In genomic region chr11:87719311-87720073, GRCh38 we compare ENCODE assay signal across 26 cellular contexts.
A peak's percentile ranks its signal among the peaks of the same experiment; 100 is the strongest.
DNase-seq lines count a peak whose midpoint lies in the region; ATAC-seq, FAIRE-seq and TF ChIP-seq lines count a peak whose summit lies in the region.
"Had no signal": no experiment of that assay in that cellular context is flagged by ENCODE, and none has a peak within 500 bp of the region (broad histone marks: within the 10 kb centered on the region; RNA-seq: fewer than 3 reads in every experiment).

No MANE protein-coding gene starts in this region.

- H3K9me3 Mint-ChIP-seq in activated T-cell treated with anti-CD3 and anti-CD28 coated beads, Interleukin-2, amount 50 U/mL, for 4 hours = no peaks in the 10 kb centered on the region
- peaks cover 3% of the 10 kb centered on the region for H3K9me3 Mint-ChIP-seq in activated naive CD4-positive, alpha-beta T cell treated with anti-CD3 and anti-CD28 coated beads for 36 hours

- H3K4me1 ChIP-seq in GM12878 (ENCODE audit: control insufficient read depth, insufficient read depth, low read length) (no peaks in the 10 kb centered on the region), heart left ventricle (no peaks in the 10 kb centered on the region)
- H3K4me1 ChIP-seq: adrenal gland, lower lobe of right lung, pancreas, sigmoid colon, tibial nerve had no signal

- TF ChIP-seq CTCF in GM12878 (IDR thresholded peaks at IDR 0.05 in 2 of 3, conservative IDR thresholded peaks at IDR 0.05 in 1 of 3; ENCODE audit: control insufficient read depth in 2 of 3, extremely low read depth in 1 of 3, insufficient read depth in 1 of 3, low read depth in 3 of 3, low read length in 3 of 3) (no peak), heart left ventricle (IDR thresholded peaks at IDR 0.05) (no peak), GM20000 (IDR thresholded peaks at IDR 0.05; ENCODE audit: extremely low read depth, missing control alignments) (no peak)

- TF ChIP-seq RAD21 in GM12878 (IDR thresholded peaks at IDR 0.05; ENCODE audit: insufficient read depth, low read depth, low read length) = no peak

- no peaks in the 10 kb centered on the region for H4K20me1 ChIP-seq in GM12878 (ENCODE audit: control insufficient read depth, insufficient read depth)
- H4K20me1 ChIP-seq: BLaER1 treated with 17β-estradiol and CSF1 and Interleukin-3, amounts not matched to agents 10 nM and 100 nM had no signal

- BruUV-seq in GM12878 (replicated peaks; lab: Mats Ljungman, UMichigan) = no TSS peak

- no peaks in the 10 kb centered on the region for H3K27me3 Mint-ChIP-seq in activated T-cell treated with anti-CD3 and anti-CD28 coated beads, Interleukin-2, amount 50 U/mL, for 4 hours (ENCODE audit: low read depth)
- H3K27me3 Mint-ChIP-seq in activated naive CD4-positive, alpha-beta T cell treated with anti-CD3 and anti-CD28 coated beads for 36 hours (ENCODE audit: low read depth) = peaks cover 3% of the 10 kb centered on the region
- H3K27me3 Mint-ChIP-seq: activated CD8-positive, alpha-beta memory T cell treated with anti-CD3 and anti-CD28 coated beads, Interleukin-2, amount 10 ng/mL, durations not matched to agents 7 days and 5 days had no signal

- H2AFZ ChIP-seq in GM12878 (ENCODE audit: control insufficient read depth, low read depth, low read length) = no peak overlapping the region
- H2AFZ ChIP-seq: hepatocyte had no signal

- H3K4me1 Mint-ChIP-seq in activated T-cell treated with anti-CD3 and anti-CD28 coated beads, Interleukin-2, amount 50 U/mL, for 4 hours (ENCODE audit: low read depth) = no peaks in the 10 kb centered on the region
- no peaks in the 10 kb centered on the region for H3K4me1 Mint-ChIP-seq in activated naive CD4-positive, alpha-beta T cell treated with anti-CD3 and anti-CD28 coated beads for 36 hours (ENCODE audit: low read depth)
- H3K4me1 Mint-ChIP-seq: activated CD8-positive, alpha-beta memory T cell treated with anti-CD3 and anti-CD28 coated beads, Interleukin-2, amount 10 ng/mL, durations not matched to agents 7 days and 5 days had no signal

- CTCF ChIA-PET in GM12878 (lab: Yijun Ruan, JAX) = no interaction called here
- CTCF ChIA-PET in activated naive CD4-positive, alpha-beta T cell treated with anti-CD3 and anti-CD28 coated beads for 36 hours (lab: Charles Lee) = no interaction called here

- no peaks in the 10 kb centered on the region for H3K36me3 ChIP-seq in GM12878 (ENCODE audit: control insufficient read depth in 2 of 2, insufficient read depth in 2 of 2, low read length in 1 of 2)
- no peaks in the 10 kb centered on the region for H3K36me3 ChIP-seq in heart left ventricle
- H3K36me3 ChIP-seq: adrenal gland; BLaER1 treated with 17β-estradiol and CSF1 and Interleukin-3, amounts not matched to agents 10 nM and 100 nM; lower lobe of right lung; pancreas; sigmoid colon; tibial nerve had no signal

- DNase-seq in A172 (ENCODE audit: low spot score) (peak; percentile 1), M059J (ENCODE audit: low read depth) (peak; percentile 60), GM12878 (ENCODE audit: low read depth, low spot score) (no peak), inferior parietal cortex (ENCODE audit: extremely low spot score) (peak; percentile 26), heart left ventricle (no peak), GM20000 (ENCODE audit: low spot score) (no peak)
- DNase-seq in activated T-cell treated with anti-CD3 and anti-CD28 coated beads, Interleukin-2, amount 50 U/mL, for 4 hours = no peak
- DNase-seq in activated naive CD4-positive, alpha-beta T cell treated with anti-CD3 and anti-CD28 coated beads for 36 hours = no peak
- DNase-seq: 8988T; activated CD4-positive, alpha-beta T cell treated with anti-CD3 and anti-CD28 coated beads for 48 hours; activated CD8-positive, alpha-beta memory T cell treated with anti-CD3 and anti-CD28 coated beads, Interleukin-2, amount 10 ng/mL, durations not matched to agents 7 days and 5 days; adrenal gland; Calu3; central memory CD4-positive, alpha-beta T cell; effector memory CD4-positive, alpha-beta T cell; lower lobe of right lung; NCI-H1694 treated with DMSO at 0.1 percent for 48 hours; NCI-H446; pancreas; sigmoid colon; stimulated activated naive CD4-positive, alpha-beta T cell had no signal

- H3K9ac ChIP-seq in GM12878 (ENCODE audit: control insufficient read depth, insufficient read depth, low read length) = no peak overlapping the region
- H3K9ac ChIP-seq: BLaER1 treated with 17β-estradiol and CSF1 and Interleukin-3, amounts not matched to agents 10 nM and 100 nM had no signal

- TF ChIP-seq POLR2A in GM12878 (IDR thresholded peaks at IDR 0.05; ENCODE audit: low read depth, low read length) = no peak
- no peak for TF ChIP-seq POLR2A in heart left ventricle (IDR thresholded peaks at IDR 0.05)

- SMC1A ChIA-PET in GM12878 (lab: Charles Lee; ENCODE audit: uncharacterized antibody, unreplicated experiment) = interaction anchor here (1.1 to 1.4 kb wide), 2 partner anchors 9 to 253 kb away, joined by 3 read pairs; no protein-coding TSS in a partner anchor

- RAD21 ChIA-PET in GM12878 (lab: Charles Lee; ENCODE audit: unreplicated experiment) = no interaction called here

- no peak overlapping the region for H3K27ac Mint-ChIP-seq in activated naive CD4-positive, alpha-beta T cell treated with anti-CD3 and anti-CD28 coated beads for 36 hours
- H3K27ac Mint-ChIP-seq: activated CD8-positive, alpha-beta memory T cell treated with anti-CD3 and anti-CD28 coated beads, Interleukin-2, amount 10 ng/mL, durations not matched to agents 7 days and 5 days had no signal

- no peak for FAIRE-seq in GM12878 (lab: Jason Lieb, UNC)
- FAIRE-seq: islet of Langerhans, pancreas had no signal

- intact Hi-C loops in GM12878 (cut with micrococcal nuclease; ENCODE audit: unreplicated experiment) (loop anchor here (10.0 kb wide), 2 partner anchors 255 to 1165 kb away; no protein-coding TSS in a partner anchor), heart left ventricle (cut with DNase I) (no loop called here)
- intact Hi-C loops in activated naive CD4-positive, alpha-beta T cell treated with anti-CD3 and anti-CD28 coated beads for 36 hours (cut with micrococcal nuclease) = no loop called here

- POLR2A ChIA-PET in GM12878 (lab: Charles Lee) = no interaction called here

- ATAC-seq in GM12878 (no peak), heart left ventricle (no peak)
- no peak for ATAC-seq in activated T-cell treated with anti-CD3 and anti-CD28 coated beads, Interleukin-2, amount 50 U/mL, for 4 hours
- ATAC-seq: activated CD8-positive, alpha-beta memory T cell treated with anti-CD3 and anti-CD28 coated beads, Interleukin-2, amount 10 ng/mL, durations not matched to agents 7 days and 5 days; HCT116; lower lobe of right lung; pancreas had no signal

- TF ChIP-seq EP300 in GM12878 (IDR thresholded peaks at IDR 0.05; ENCODE audit: borderline replicate concordance in 1 of 2, control insufficient read depth in 1 of 2, low read depth in 2 of 2, low read length in 2 of 2) = no peak

- H3K27me3 ChIP-seq in GM12878 (replicated peaks in 1 of 2; ENCODE audit: control insufficient read depth in 2 of 2, insufficient read depth in 2 of 2, low read length in 1 of 2) (no peaks in the 10 kb centered on the region), heart left ventricle (peaks cover 0 to 8% (median 0%) of the 10 kb centered on the region in 9 donors)
- H3K27me3 ChIP-seq: adrenal gland; BLaER1 treated with 17β-estradiol and CSF1 and Interleukin-3, amounts not matched to agents 10 nM and 100 nM; hepatocyte; pancreas; sigmoid colon; tibial nerve had no signal

- H3K4me3 ChIP-seq in GM12878 (no peak overlapping the region), heart left ventricle (no peak overlapping the region)
- H3K4me3 ChIP-seq: adrenal gland; BLaER1 treated with 17β-estradiol and CSF1 and Interleukin-3, amounts not matched to agents 10 nM and 100 nM; hepatocyte; lower lobe of right lung; pancreas; sigmoid colon; tibial nerve had no signal

- WGBS in GM12878 (ENCODE audit: insufficient coverage, insufficient replicate concordance, low lambda C conversion rate, missing lambda C conversion rate) = 23% methylated on average over 5 of the region's 5 CpGs
- 85 to 91% (median 85%) methylated on average over 5 of the region's 5 CpGs for WGBS in heart left ventricle, 4 donors

- in situ Hi-C loops in GM12878 (cut with MboI) = loop anchor here (5.0 kb wide), 1 partner anchor 823 kb away; no protein-coding TSS in a partner anchor

- H3K27ac ChIP-seq in GM12878 (ENCODE audit: control insufficient read depth, insufficient read depth) (no peak overlapping the region), heart left ventricle (no peak overlapping the region)
- H3K27ac ChIP-seq: adrenal gland; BLaER1 treated with 17β-estradiol and CSF1 and Interleukin-3, amounts not matched to agents 10 nM and 100 nM; hepatocyte; lower lobe of right lung; pancreas; sigmoid colon; tibial nerve had no signal

- no peak overlapping the region for H3K4me3 Mint-ChIP-seq in activated T-cell treated with anti-CD3 and anti-CD28 coated beads, Interleukin-2, amount 50 U/mL, for 4 hours
- H3K4me3 Mint-ChIP-seq in activated naive CD4-positive, alpha-beta T cell treated with anti-CD3 and anti-CD28 coated beads for 36 hours = no peak overlapping the region
- H3K4me3 Mint-ChIP-seq: activated CD8-positive, alpha-beta memory T cell treated with anti-CD3 and anti-CD28 coated beads, Interleukin-2, amount 10 ng/mL, durations not matched to agents 7 days and 5 days had no signal

- H3K9me3 ChIP-seq in GM12878 (replicated peaks; ENCODE audit: control insufficient read depth, insufficient read depth, low read length) (no peaks in the 10 kb centered on the region), heart left ventricle (no peaks in the 10 kb centered on the region)
- H3K9me3 ChIP-seq: adrenal gland; BLaER1 treated with 17β-estradiol and CSF1 and Interleukin-3, amounts not matched to agents 10 nM and 100 nM; lower lobe of right lung; pancreas; sigmoid colon; tibial nerve had no signal

- H3K36me3 Mint-ChIP-seq in activated T-cell treated with anti-CD3 and anti-CD28 coated beads, Interleukin-2, amount 50 U/mL, for 4 hours (ENCODE audit: insufficient read depth) = no peaks in the 10 kb centered on the region
- H3K36me3 Mint-ChIP-seq in activated naive CD4-positive, alpha-beta T cell treated with anti-CD3 and anti-CD28 coated beads for 36 hours (ENCODE audit: low read depth) = no peaks in the 10 kb centered on the region
- H3K36me3 Mint-ChIP-seq: activated CD8-positive, alpha-beta memory T cell treated with anti-CD3 and anti-CD28 coated beads, Interleukin-2, amount 10 ng/mL, durations not matched to agents 7 days and 5 days had no signal

- no peak overlapping the region for H3K4me2 ChIP-seq in GM12878 (ENCODE audit: control insufficient read depth, insufficient read depth)
- H3K4me2 ChIP-seq: BLaER1 treated with 17β-estradiol and CSF1 and Interleukin-3, amounts not matched to agents 10 nM and 100 nM; hepatocyte had no signal

- H3K79me2 ChIP-seq in GM12878 (ENCODE audit: control insufficient read depth, insufficient read depth, low read length) = no peaks in the 10 kb centered on the region
- H3K79me2 ChIP-seq: hepatocyte had no signal

TF ChIP-seq in GM12878, 131 proteins besides CTCF, POLR2A, EP300 and RAD21:
- TF ChIP-seq PML (IDR thresholded peaks at IDR 0.05; ENCODE audit: low read length) = no peak
- TF ChIP-seq BMI1 (IDR thresholded peaks at IDR 0.05; ENCODE audit: borderline replicate concordance) = peak; percentile 76
TF ChIP-seq in GM12878: peak in this region for 1.

Comparison
In these comparisons a context has a peak if more than half of its experiments do, and no peak if none do; other contexts are left out.
1. DNase-seq: peak in A172 (single experiment), M059J (single experiment) and inferior parietal cortex (single experiment); none in GM12878 (single experiment), heart left ventricle (0 of 5), activated T-cell treated with anti-CD3 and anti-CD28 coated beads, Interleukin-2, amount 50 U/mL, for 4 hours (single experiment), GM20000 (single experiment) and activated naive CD4-positive, alpha-beta T cell treated with anti-CD3 and anti-CD28 coated beads for 36 hours (single experiment).